In the genomic region with DNA sequence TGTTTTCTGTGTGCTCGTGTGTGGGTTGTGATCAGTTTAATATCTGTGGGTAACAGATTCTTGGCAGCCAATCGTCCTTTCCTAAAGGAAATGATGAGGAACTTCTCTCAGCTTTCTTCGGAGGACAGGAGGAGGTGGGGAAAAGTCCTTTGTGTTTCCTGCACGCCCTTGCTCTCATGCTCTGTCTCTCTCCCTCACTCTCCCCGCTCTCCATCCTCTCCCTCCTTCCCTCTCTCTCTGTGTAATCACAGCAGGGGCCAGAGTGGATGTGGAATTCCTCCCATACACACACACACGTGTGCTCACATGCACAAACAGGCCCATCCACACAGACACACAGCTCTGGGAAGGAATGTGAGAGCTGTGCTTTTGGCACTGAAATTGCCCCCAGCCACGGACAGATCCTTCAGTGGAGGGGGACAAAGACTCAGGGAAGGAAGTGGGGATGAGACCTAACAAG, we compare ENCODE assay signal across 11 cellular contexts.
DNase-seq lines count a peak whose midpoint lies in the region; ATAC-seq and TF ChIP-seq lines count a peak whose summit lies in the region.
"Had no signal": no experiment of that assay in that cellular context is flagged by ENCODE, and none has a peak within 500 bp of the region (broad histone marks: within the 10 kb centered on the region; RNA-seq: fewer than 3 reads in every experiment).

No MANE protein-coding gene starts in this region.

- H3K4me3 ChIP-seq in smooth muscle cell: no peak overlapping the region

- intact Hi-C loops in activated CD4-positive, alpha-beta T cell treated with anti-CD3 and anti-CD28 coated beads for 36 hours (cut with DNase I, micrococcal nuclease): no loop called here

- peaks cover 3% of the 10 kb centered on the region for H3K79me2 ChIP-seq in smooth muscle cell (ENCODE audit: low read depth)
- H3K79me2 ChIP-seq: parathyroid adenoma had no signal

- H3K9me3 Mint-ChIP-seq in activated CD4-positive, alpha-beta T cell treated with anti-CD3 and anti-CD28 coated beads for 36 hours (ENCODE audit: low read depth): no peaks in the 10 kb centered on the region
- no peaks in the 10 kb centered on the region for H3K9me3 Mint-ChIP-seq in brain

- POLR2A ChIA-PET in activated CD4-positive, alpha-beta T cell treated with anti-CD3 and anti-CD28 coated beads for 36 hours (lab: Charles Lee): interaction anchor here (0.6 kb wide), 1 partner anchor 1923 kb away, joined by 3 read pairs; no protein-coding TSS in a partner anchor

- no peak for ATAC-seq in activated CD4-positive, alpha-beta T cell treated with anti-CD3 and anti-CD28 coated beads for 36 hours
- ATAC-seq in GM21526 (IDR thresholded peaks at IDR 0.05; ENCODE audit: low FRiP score, unreplicated experiment) (no peak), left lobe of liver (no peak)

- no peak overlapping the region for H3K4me3 Mint-ChIP-seq in activated CD4-positive, alpha-beta T cell treated with anti-CD3 and anti-CD28 coated beads for 36 hours
- H3K4me3 Mint-ChIP-seq in brain: peak overlapping the region; percentile 17 to 50 (median 36)

- no peaks in the 10 kb centered on the region for H3K36me3 ChIP-seq in smooth muscle cell (ENCODE audit: low read depth)

- peak overlapping the region; percentile 90 for H3K27ac ChIP-seq in smooth muscle cell (ENCODE audit: low read depth)

- no peak overlapping the region for H2AFZ ChIP-seq in smooth muscle cell (ENCODE audit: low read depth)
- H2AFZ ChIP-seq: parathyroid adenoma had no signal

- peak overlapping the region; percentile 63 for H3K27ac Mint-ChIP-seq in activated CD4-positive, alpha-beta T cell treated with anti-CD3 and anti-CD28 coated beads for 36 hours
- H3K27ac Mint-ChIP-seq in brain: peak overlapping the region; percentile 90 to 99 (median 96)

- no peaks in the 10 kb centered on the region for H3K9me3 ChIP-seq in smooth muscle cell (replicated peaks; ENCODE audit: low read depth)
- H3K9me3 ChIP-seq: SK-N-SH had no signal

- peaks cover 9% of the 10 kb centered on the region for H3K36me3 Mint-ChIP-seq in activated CD4-positive, alpha-beta T cell treated with anti-CD3 and anti-CD28 coated beads for 36 hours (ENCODE audit: low read depth)
- peaks cover 46% of the 10 kb centered on the region for H3K36me3 Mint-ChIP-seq in brain

- H3K27me3 Mint-ChIP-seq in activated CD4-positive, alpha-beta T cell treated with anti-CD3 and anti-CD28 coated beads for 36 hours: no peaks in the 10 kb centered on the region
- H3K27me3 Mint-ChIP-seq in brain: no peaks in the 10 kb centered on the region

- H4K20me1 ChIP-seq in smooth muscle cell (ENCODE audit: low read depth): no peaks in the 10 kb centered on the region

- WGBS in smooth muscle cell (ENCODE audit: low lambda C conversion rate): 73% methylated on average over 7 of the region's 7 CpGs

- TF ChIP-seq CTCF in brain (conservative IDR thresholded peaks at IDR 0.05) (no peak), smooth muscle cell (IDR thresholded peaks at IDR 0.05; ENCODE audit: borderline replicate concordance, insufficient read depth, poor library complexity, severe bottlenecking) (no peak)

- H3K4me1 ChIP-seq in smooth muscle cell (ENCODE audit: low read depth): peaks cover 17% of the 10 kb centered on the region
- H3K4me1 ChIP-seq: parathyroid adenoma had no signal

- no peaks in the 10 kb centered on the region for H3K4me1 Mint-ChIP-seq in activated CD4-positive, alpha-beta T cell treated with anti-CD3 and anti-CD28 coated beads for 36 hours
- H3K4me1 Mint-ChIP-seq in brain: peaks cover 93% of the 10 kb centered on the region

- no peak overlapping the region for H3K4me2 ChIP-seq in smooth muscle cell
- H3K4me2 ChIP-seq: SK-N-SH had no signal

- no peak overlapping the region for H3K9ac ChIP-seq in smooth muscle cell (ENCODE audit: low read depth)
- H3K9ac ChIP-seq: parathyroid adenoma, SK-N-SH had no signal

- DNase-seq in activated CD4-positive, alpha-beta T cell treated with anti-CD3 and anti-CD28 coated beads for 36 hours: no peak
- no peak for DNase-seq in activated CD4-positive, alpha-beta T cell treated with anti-CD3 and anti-CD28 coated beads, Interleukin-2, amount 50 U/mL, for 4 hours
- DNase-seq in iris pigment epithelial cell (ENCODE audit: low read depth): peak; percentile 15
- no peak for DNase-seq in smooth muscle cell (lab: John Stamatoyannopoulos, UW; ENCODE audit: unreplicated experiment)
- DNase-seq in left lobe of liver (ENCODE audit: low spot score): no peak
- no peak for DNase-seq in NCI-H187 treated with DMSO at 0.1 percent for 48 hours (lab: John Stamatoyannopoulos, UW)
- DNase-seq: cortex of kidney, SK-N-SH had no signal

- peaks cover 7% of the 10 kb centered on the region for H3F3A ChIP-seq in smooth muscle cell (ENCODE audit: low read depth)

- CTCF ChIA-PET in activated CD4-positive, alpha-beta T cell treated with anti-CD3 and anti-CD28 coated beads for 36 hours (lab: Charles Lee): interaction anchor here (1.3 kb wide), 1 partner anchor 73 kb away, joined by 7 read pairs; no protein-coding TSS in a partner anchor

- H3K27me3 ChIP-seq in smooth muscle cell (ENCODE audit: low read depth): no peaks in the 10 kb centered on the region
